In genomic region chr14:34857689-34858449, GRCh38 we compare ENCODE assay signal across 12 cellular contexts. TPM values are rescaled to one million over a fixed set of nuclear protein-coding genes. Genes with fewer than 3 reads are reported as not detected.
A peak's percentile ranks its signal among the peaks of the same experiment; 100 is the strongest.
DNase-seq lines count a peak whose midpoint lies in the region; ATAC-seq and TF ChIP-seq lines count a peak whose summit lies in the region.
"Had no signal": no experiment of that assay in that cellular context is flagged by ENCODE, and none has a peak within 500 bp of the region (broad histone marks: within the 10 kb centered on the region; RNA-seq: fewer than 3 reads in every experiment).

No MANE protein-coding gene starts in this region.

- peaks cover 7% of the 10 kb centered on the region for H3K9me3 Mint-ChIP-seq in activated CD4-positive, alpha-beta T cell treated with anti-CD3 and anti-CD28 coated beads, Interleukin-2, amount 10 ng/mL, durations not matched to agents 24 days and 14 days
- peaks cover 5% of the 10 kb centered on the region for H3K9me3 Mint-ChIP-seq in activated naive CD8-positive, alpha-beta T cell treated with anti-CD3 and anti-CD28 coated beads, Interleukin-2, amount 10 ng/mL, durations not matched to agents 7 days and 5 days
- H3K9me3 Mint-ChIP-seq in stimulated activated memory B cell treated with anti-CD40 and anti-IgM and Interleukin-4, amounts not matched to agents 10 μg/mL and 1 μg/mL and 100 μg/mL, for 72 hours: no peaks in the 10 kb centered on the region

- intact Hi-C loops in activated CD4-positive, alpha-beta T cell treated with anti-CD3 and anti-CD28 coated beads, Interleukin-2, amount 10 ng/mL, durations not matched to agents 24 days and 14 days (cut with micrococcal nuclease): loop anchor here (2.0 to 5.0 kb wide), 2 partner anchors 15 to 124 kb away; partner anchors contain the start of gene SRP54

- no peaks in the 10 kb centered on the region for H3K27me3 Mint-ChIP-seq in activated CD4-positive, alpha-beta T cell treated with anti-CD3 and anti-CD28 coated beads, Interleukin-2, amount 10 ng/mL, durations not matched to agents 24 days and 14 days
- no peaks in the 10 kb centered on the region for H3K27me3 Mint-ChIP-seq in activated naive CD8-positive, alpha-beta T cell treated with anti-CD3 and anti-CD28 coated beads, Interleukin-2, amount 10 ng/mL, durations not matched to agents 7 days and 5 days
- H3K27me3 Mint-ChIP-seq in stimulated activated memory B cell treated with anti-CD40 and anti-IgM and Interleukin-4, amounts not matched to agents 10 μg/mL and 1 μg/mL and 100 μg/mL, for 72 hours: no peaks in the 10 kb centered on the region

- TF ChIP-seq POLR2A in NB4 (IDR thresholded peaks at IDR 0.05; ENCODE audit: extremely low read depth, insufficient read length): no peak

- peak; percentile 92 for ATAC-seq in activated naive CD8-positive, alpha-beta T cell treated with anti-CD3 and anti-CD28 coated beads, Interleukin-2, amount 10 ng/mL, durations not matched to agents 7 days and 5 days (ENCODE audit: low read depth)
- ATAC-seq in stimulated activated memory B cell treated with anti-CD40 and anti-IgM and Interleukin-4, amounts not matched to agents 10 μg/mL and 1 μg/mL and 100 μg/mL, for 72 hours: peak; percentile 57
- no peak for ATAC-seq in GM21529 (IDR thresholded peaks at IDR 0.05; ENCODE audit: unreplicated experiment)
- ATAC-seq in GM18520 (IDR thresholded peaks at IDR 0.05; ENCODE audit: unreplicated experiment): no peak
- ATAC-seq in HG03457 (IDR thresholded peaks at IDR 0.05; ENCODE audit: unreplicated experiment): no peak
- ATAC-seq: A549 had no signal

- H3K36me3 Mint-ChIP-seq in activated CD4-positive, alpha-beta T cell treated with anti-CD3 and anti-CD28 coated beads, Interleukin-2, amount 10 ng/mL, durations not matched to agents 24 days and 14 days (ENCODE audit: low read depth): peaks cover 60% of the 10 kb centered on the region
- peaks cover 56% of the 10 kb centered on the region for H3K36me3 Mint-ChIP-seq in activated naive CD8-positive, alpha-beta T cell treated with anti-CD3 and anti-CD28 coated beads, Interleukin-2, amount 10 ng/mL, durations not matched to agents 7 days and 5 days
- peaks cover 56% of the 10 kb centered on the region for H3K36me3 Mint-ChIP-seq in stimulated activated memory B cell treated with anti-CD40 and anti-IgM and Interleukin-4, amounts not matched to agents 10 μg/mL and 1 μg/mL and 100 μg/mL, for 72 hours

- no peak overlapping the region for H3K4me3 ChIP-seq in NB4 (ENCODE audit: low read depth, low read length)
- H3K4me3 ChIP-seq: A549, tibial artery had no signal

- H3K27ac Mint-ChIP-seq in activated CD4-positive, alpha-beta T cell treated with anti-CD3 and anti-CD28 coated beads, Interleukin-2, amount 10 ng/mL, durations not matched to agents 24 days and 14 days: peak overlapping the region; percentile 80
- H3K27ac Mint-ChIP-seq in activated naive CD8-positive, alpha-beta T cell treated with anti-CD3 and anti-CD28 coated beads, Interleukin-2, amount 10 ng/mL, durations not matched to agents 7 days and 5 days: peak overlapping the region; percentile 81
- peak overlapping the region; percentile 61 for H3K27ac Mint-ChIP-seq in stimulated activated memory B cell treated with anti-CD40 and anti-IgM and Interleukin-4, amounts not matched to agents 10 μg/mL and 1 μg/mL and 100 μg/mL, for 72 hours

- peak; percentile 76 for DNase-seq in activated CD4-positive, alpha-beta T cell treated with anti-CD3 and anti-CD28 coated beads, Interleukin-2, amount 10 ng/mL, durations not matched to agents 24 days and 14 days
- no peak for DNase-seq in activated CD4-positive, alpha-beta T cell treated with anti-CD3 and anti-CD28 coated beads, Interleukin-2, amount 50 U/mL, for 1 hour
- peak; percentile 71 for DNase-seq in NB4 (ENCODE audit: low read depth)
- DNase-seq in activated naive CD8-positive, alpha-beta T cell treated with anti-CD3 and anti-CD28 coated beads, Interleukin-2, amount 10 ng/mL, durations not matched to agents 7 days and 5 days: no peak
- DNase-seq: midbrain, NCI-H1417 treated with DMSO at 0.1 percent for 48 hours, tibial artery had no signal

- no peak for TF ChIP-seq CTCF in NB4 (IDR thresholded peaks at IDR 0.05; ENCODE audit: low read depth, low read length)

- peak overlapping the region; percentile 30 for H3K4me3 Mint-ChIP-seq in activated CD4-positive, alpha-beta T cell treated with anti-CD3 and anti-CD28 coated beads, Interleukin-2, amount 10 ng/mL, durations not matched to agents 24 days and 14 days
- H3K4me3 Mint-ChIP-seq in activated naive CD8-positive, alpha-beta T cell treated with anti-CD3 and anti-CD28 coated beads, Interleukin-2, amount 10 ng/mL, durations not matched to agents 7 days and 5 days: peak overlapping the region; percentile 66
- no peak overlapping the region for H3K4me3 Mint-ChIP-seq in stimulated activated memory B cell treated with anti-CD40 and anti-IgM and Interleukin-4, amounts not matched to agents 10 μg/mL and 1 μg/mL and 100 μg/mL, for 72 hours

- peaks cover 21% of the 10 kb centered on the region for H3K4me1 Mint-ChIP-seq in activated CD4-positive, alpha-beta T cell treated with anti-CD3 and anti-CD28 coated beads, Interleukin-2, amount 10 ng/mL, durations not matched to agents 24 days and 14 days
- peaks cover 33% of the 10 kb centered on the region for H3K4me1 Mint-ChIP-seq in activated naive CD8-positive, alpha-beta T cell treated with anti-CD3 and anti-CD28 coated beads, Interleukin-2, amount 10 ng/mL, durations not matched to agents 7 days and 5 days
- H3K4me1 Mint-ChIP-seq in stimulated activated memory B cell treated with anti-CD40 and anti-IgM and Interleukin-4, amounts not matched to agents 10 μg/mL and 1 μg/mL and 100 μg/mL, for 72 hours: peaks cover 23% of the 10 kb centered on the region

- POLR2A ChIA-PET in activated naive CD8-positive, alpha-beta T cell treated with anti-CD3 and anti-CD28 coated beads, Interleukin-2, amount 10 ng/mL, durations not matched to agents 7 days and 5 days (lab: Charles Lee): interaction anchor here (1.0 to 2.1 kb wide), 6 partner anchors 9 to 190 kb away, joined by 3 to 12 read pairs (median 4); partner anchors contain the start of genes BAZ1A and FAM177A1

RNA-seq across cellular contexts. Expression of gene BAZ1A, which starts 17.3 kb away (rescaled TPM):
- total RNA-seq in activated CD4-positive, alpha-beta T cell treated with anti-CD3 and anti-CD28 coated beads, Interleukin-2, amount 10 ng/mL, durations not matched to agents 24 days and 14 days: 89.7 TPM in 2 replicates
- total RNA-seq in activated naive CD8-positive, alpha-beta T cell treated with anti-CD3 and anti-CD28 coated beads, Interleukin-2, amount 10 ng/mL, durations not matched to agents 7 days and 5 days: 10 to 100 TPM; 46.1 to 51.8 TPM

Comparison
In these comparisons a context has a peak if more than half of its experiments do, and no peak if none do; other contexts are left out.
1. DNase-seq: peak in activated CD4-positive, alpha-beta T cell treated with anti-CD3 and anti-CD28 coated beads, Interleukin-2, amount 10 ng/mL, durations not matched to agents 24 days and 14 days (single experiment) and NB4 (single experiment); none in activated CD4-positive, alpha-beta T cell treated with anti-CD3 and anti-CD28 coated beads, Interleukin-2, amount 50 U/mL, for 1 hour (single experiment) and activated naive CD8-positive, alpha-beta T cell treated with anti-CD3 and anti-CD28 coated beads, Interleukin-2, amount 10 ng/mL, durations not matched to agents 7 days and 5 days (single experiment).
2. ATAC-seq: peak in activated naive CD8-positive, alpha-beta T cell treated with anti-CD3 and anti-CD28 coated beads, Interleukin-2, amount 10 ng/mL, durations not matched to agents 7 days and 5 days (single experiment) and stimulated activated memory B cell treated with anti-CD40 and anti-IgM and Interleukin-4, amounts not matched to agents 10 μg/mL and 1 μg/mL and 100 μg/mL, for 72 hours (single experiment); none in GM21529 (single experiment), GM18520 (single experiment) and HG03457 (single experiment).
3. Peak in every context shown above with its lines, with median percentiles within 50 percentile points of each other: H3K27ac Mint-ChIP-seq.